ENCODE assay signal across 18 cellular contexts in the genomic region with DNA sequence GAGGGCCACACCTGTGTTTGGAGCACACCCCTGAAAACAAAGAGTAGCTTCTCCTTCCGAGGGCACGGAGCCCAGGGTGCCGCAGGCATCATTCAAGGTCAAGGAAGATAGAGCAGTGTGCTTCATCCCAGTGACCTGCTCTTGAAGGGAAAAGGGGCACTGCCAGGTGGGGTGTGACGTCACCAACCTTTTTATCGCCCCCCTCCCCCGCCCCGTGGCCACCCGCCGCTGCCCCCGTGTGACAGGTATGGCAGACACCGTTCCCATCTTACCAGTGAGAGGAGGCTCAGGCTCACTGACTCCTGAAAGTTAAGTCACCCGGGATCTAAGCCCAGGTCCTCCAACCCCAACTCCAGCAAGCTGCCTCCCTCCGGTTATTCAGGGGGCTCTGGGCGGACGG.
DNase-seq lines count a peak whose midpoint lies in the region; ATAC-seq, FAIRE-seq and TF ChIP-seq lines count a peak whose summit lies in the region.
"Had no signal": no experiment of that assay in that cellular context is flagged by ENCODE, and none has a peak within 500 bp of the region (broad histone marks: within the 10 kb centered on the region; RNA-seq: fewer than 3 reads in every experiment).

No MANE protein-coding gene starts in this region.

- H3K4me3 ChIP-seq in DND-41 (ENCODE audit: low read depth in 1 of 2, low read length in 2 of 2), result no peak overlapping the region
- no peak overlapping the region for H3K4me3 ChIP-seq in H7 (ENCODE audit: insufficient read depth, low read depth, low read length)
- H3K4me3 ChIP-seq in H1 (ENCODE audit: extremely low read depth in 1 of 4, insufficient read depth in 2 of 4, low read depth in 3 of 4, low read length in 4 of 4), result no peak overlapping the region
- no peak overlapping the region for H3K4me3 ChIP-seq in coronary artery
- H3K4me3 ChIP-seq: BLaER1 treated with 17β-estradiol and CSF1 and Interleukin-3, amounts not matched to agents 10 nM and 100 nM; GM23248 had no signal

- DNase-seq in DND-41 (no peak), H7 (peak; percentile 90), H1 (ENCODE audit: low read depth in 1 of 2, low spot score in 2 of 2) (no peak), iPS-NIHi7 (ENCODE audit: extremely low spot score) (peak; percentile 45), RKO (ENCODE audit: low spot score) (no peak), coronary artery (ENCODE audit: low spot score) (no peak)
- DNase-seq: CD8-positive, alpha-beta memory T cell; COR-L47; DMS 273 treated with DMSO at 0.1 percent for 48 hours; DMS53; GM23248; H9; KBM-7 had no signal

- TF ChIP-seq POLR2A in H1 (IDR thresholded peaks at IDR 0.05; ENCODE audit: control extremely low read depth in 1 of 2, low read depth in 2 of 2, low read length in 2 of 2), result no peak

- H3K14ac ChIP-seq in H1 (ENCODE audit: insufficient read length), result no peak overlapping the region

- H3K4ac ChIP-seq in H1 (replicated peaks; ENCODE audit: insufficient read length, low read depth, low read length), result no peak overlapping the region

- TF ChIP-seq EP300 in H1 (IDR thresholded peaks at IDR 0.05; ENCODE audit: borderline replicate concordance in 1 of 2, low read depth in 2 of 2, low read length in 2 of 2), result no peak

- H2BK12ac ChIP-seq in H1 (ENCODE audit: low read depth, low read length), result no peak overlapping the region

- no peak overlapping the region for H2BK15ac ChIP-seq in H1 (ENCODE audit: low read length)

- H2BK120ac ChIP-seq in H1 (replicated peaks; ENCODE audit: low read depth, low read length), result no peak overlapping the region

- no peak for TF ChIP-seq RAD21 in H1 (IDR thresholded peaks at IDR 0.05 in 1 of 2, conservative IDR thresholded peaks at IDR 0.05 in 1 of 2; ENCODE audit: low read depth in 2 of 2, low read length in 2 of 2)

- H2BK5ac ChIP-seq in H1 (ENCODE audit: low read depth, low read length), result no peak overlapping the region

- no peak for TF ChIP-seq CTCF in DND-41 (IDR thresholded peaks at IDR 0.05; ENCODE audit: borderline replicate concordance, extremely low read depth, low read length, poor library complexity, severe bottlenecking)
- 0 out of 4 replicates have a peak, but pooled peaks of 1 of the 3 experiments have one; percentile 3 for TF ChIP-seq CTCF in H1 (IDR thresholded peaks at IDR 0.05; ENCODE audit: control extremely low read depth in 1 of 3, insufficient read depth in 1 of 3, low read depth in 1 of 3, low read length in 3 of 3)
- TF ChIP-seq CTCF in coronary artery (IDR thresholded peaks at IDR 0.05), result no peak

- H3K9ac ChIP-seq in DND-41 (ENCODE audit: low read depth, low read length), result no peak overlapping the region
- H3K9ac ChIP-seq in H1 (replicated peaks in 1 of 4; ENCODE audit: extremely low read depth in 1 of 4, low read depth in 3 of 4, low read length in 3 of 4), result no peak overlapping the region
- H3K9ac ChIP-seq: BLaER1 treated with 17β-estradiol and CSF1 and Interleukin-3, amounts not matched to agents 10 nM and 100 nM; GM23248 had no signal

- H4K20me1 ChIP-seq in DND-41 (ENCODE audit: insufficient read depth, low read length) (no peaks in the 10 kb centered on the region), H1 (replicated peaks in 1 of 2; ENCODE audit: control insufficient read depth in 1 of 2, insufficient read depth in 2 of 2, low read length in 2 of 2) (peaks cover 0 to 1% of the 10 kb centered on the region in 2 experiments)
- H4K20me1 ChIP-seq: BLaER1 treated with 17β-estradiol and CSF1 and Interleukin-3, amounts not matched to agents 10 nM and 100 nM had no signal

- POLR2A ChIA-PET in H1 (lab: Charles Lee; ENCODE audit: partially characterized antibody), result no interaction called here

- no peak overlapping the region for H2AFZ ChIP-seq in DND-41 (ENCODE audit: low read depth, low read length)
- no peak overlapping the region for H2AFZ ChIP-seq in H1 (ENCODE audit: low read length)
- H2AFZ ChIP-seq: GM23248 had no signal

- 65% methylated on average over 8 of the region's 15 CpGs; no CpG with 5 or more reads in 1 of the 2 experiments for WGBS in H1 (ENCODE audit: extremely low coverage in 1 of 2, insufficient coverage in 1 of 2, insufficient read length in 1 of 2, insufficient replicate concordance in 2 of 2, low coverage in 1 of 2, low lambda C conversion rate in 2 of 2, missing lambda C conversion rate in 1 of 2), 2 experiments

- H3K27ac ChIP-seq in DND-41 (ENCODE audit: low read length) (peak overlapping the region; percentile 21; the same call in 1 of the 2 replicates), H1 (ENCODE audit: low read depth, low read length) (no peak overlapping the region), coronary artery (no peak overlapping the region)
- H3K27ac ChIP-seq: BLaER1 treated with 17β-estradiol and CSF1 and Interleukin-3, amounts not matched to agents 10 nM and 100 nM; GM23248; HL-60 had no signal

- no peaks in the 10 kb centered on the region for H3K79me2 ChIP-seq in DND-41 (ENCODE audit: insufficient read depth, low read length)
- H3K79me2 ChIP-seq in H1 (ENCODE audit: control insufficient read depth in 1 of 2, insufficient read depth in 2 of 2, low read length in 2 of 2), result no peaks in the 10 kb centered on the region

- H4K8ac ChIP-seq in H1 (ENCODE audit: extremely low read depth, insufficient read depth, low read length), result no peak overlapping the region

- no peaks in the 10 kb centered on the region for H3K23me2 ChIP-seq in H1 (ENCODE audit: low read depth, low read length)

- H3K4me2 ChIP-seq in DND-41 (ENCODE audit: insufficient read depth, low read length) (no peak overlapping the region), H1 (ENCODE audit: insufficient read depth in 1 of 2, low read depth in 2 of 2, low read length in 2 of 2) (no peak overlapping the region)
- H3K4me2 ChIP-seq: BLaER1 treated with 17β-estradiol and CSF1 and Interleukin-3, amounts not matched to agents 10 nM and 100 nM had no signal

- H2AK5ac ChIP-seq in H1 (ENCODE audit: low read depth, low read length), result no peak overlapping the region

- no peak overlapping the region for H4K5ac ChIP-seq in H1 (ENCODE audit: insufficient read length, low read depth, low read length)

- no peak for FAIRE-seq in H1 (lab: Jason Lieb, UNC)
- FAIRE-seq: G401.6, GM12891 had no signal

- H3K4me1 ChIP-seq in DND-41 (ENCODE audit: insufficient read depth, low read length) (peaks cover 31% of the 10 kb centered on the region), H1 (replicated peaks in 1 of 4; ENCODE audit: control insufficient read depth in 3 of 4, insufficient read depth in 4 of 4, low read length in 3 of 4) (peaks cover 0 to 5% (median 2%) of the 10 kb centered on the region in 4 experiments; a peak in 4 of 7 replicates)

- H3K18ac ChIP-seq in H1 (ENCODE audit: extremely low read depth, low read length), result no peak overlapping the region

- H3K23ac ChIP-seq in H1 (ENCODE audit: insufficient read length), result no peak overlapping the region

- H3K27me3 ChIP-seq in DND-41 (ENCODE audit: insufficient read depth, low read length, poor library complexity), result no peaks in the 10 kb centered on the region
- no peaks in the 10 kb centered on the region for H3K27me3 ChIP-seq in H7 (ENCODE audit: control insufficient read depth, insufficient read depth, low read length)
- no peaks in the 10 kb centered on the region for H3K27me3 ChIP-seq in H1 (replicated peaks in 1 of 4; ENCODE audit: control insufficient read depth in 3 of 4, extremely low read depth in 1 of 4, insufficient read depth in 3 of 4, low read length in 3 of 4)
- H3K27me3 ChIP-seq: BLaER1 treated with 17β-estradiol and CSF1 and Interleukin-3, amounts not matched to agents 10 nM and 100 nM had no signal

- H3K56ac ChIP-seq in H1 (replicated peaks; ENCODE audit: insufficient read length, low read depth, low read length), result no peak overlapping the region

- no peaks in the 10 kb centered on the region for H3K79me1 ChIP-seq in H1 (ENCODE audit: low read depth, low read length)

- H3K36me3 ChIP-seq in DND-41 (ENCODE audit: insufficient read depth, low read length) (no peaks in the 10 kb centered on the region), H7 (replicated peaks; ENCODE audit: control insufficient read depth, insufficient read depth, low read length) (no peaks in the 10 kb centered on the region), H1 (ENCODE audit: control insufficient read depth in 2 of 4, insufficient read depth in 4 of 4, low read length in 3 of 4) (no peaks in the 10 kb centered on the region)
- H3K36me3 ChIP-seq: BLaER1 treated with 17β-estradiol and CSF1 and Interleukin-3, amounts not matched to agents 10 nM and 100 nM had no signal

- no peak overlapping the region for H4K91ac ChIP-seq in H1 (replicated peaks; ENCODE audit: insufficient read length, low read length)

- CTCF ChIA-PET in H1 (lab: Charles Lee; ENCODE audit: partially characterized antibody), result no interaction called here

- no peaks in the 10 kb centered on the region for H3K9me3 ChIP-seq in DND-41 (ENCODE audit: insufficient read depth, low read length, severe bottlenecking)
- no peaks in the 10 kb centered on the region for H3K9me3 ChIP-seq in H1 (ENCODE audit: insufficient read depth in 2 of 2, low read depth in 1 of 2, low read length in 1 of 2)

- no peak for ATAC-seq in DND-41 (ENCODE audit: insufficient read depth, low read depth)
- no peak for ATAC-seq in GM19035 (IDR thresholded peaks at IDR 0.05; ENCODE audit: unreplicated experiment)

- H2BK20ac ChIP-seq in H1 (ENCODE audit: low read length), result no peak overlapping the region

TF ChIP-seq in H1, 55 proteins besides CTCF, POLR2A, EP300 and RAD21:
- TF ChIP-seq EZH2 (IDR thresholded peaks at IDR 0.05; ENCODE audit: low read depth, low read length, severe bottlenecking), result no peak
- TF ChIP-seq RFX5 (IDR thresholded peaks at IDR 0.05; ENCODE audit: borderline replicate concordance, low read depth, low read length), result no peak
- TF ChIP-seq TEAD4 (IDR thresholded peaks at IDR 0.05; ENCODE audit: low read depth, low read length), result 0 out of 2 replicates have a peak, but pooled peaks have one; percentile 38
TF ChIP-seq in H1: peak in this region for 1.

Comparison
In these comparisons a context has a peak if more than half of its experiments do, and no peak if none do; other contexts are left out.
1. DNase-seq: peak in H7 (single experiment) and iPS-NIHi7 (single experiment); none in DND-41 (single experiment), H1 (0 of 2), RKO (single experiment) and coronary artery (single experiment).